Comparison of ENCODE assay signal across 20 cellular contexts in genomic region chr14:99041820-99042174, GRCh38.
"Had no signal": no experiment of that assay in that cellular context is flagged by ENCODE, and none has a peak within 500 bp of the region (broad histone marks: within the 10 kb centered on the region; RNA-seq: fewer than 3 reads in every experiment).

No MANE protein-coding gene starts in this region.

- H3K27me3 ChIP-seq: adrenal gland, sigmoid colon, testis had no signal

- H3K9me3 ChIP-seq: adrenal gland, lower lobe of right lung, sigmoid colon, testis had no signal

- H3K4me1 ChIP-seq: adrenal gland, lower lobe of right lung, testis had no signal

- DNase-seq: activated CD4-positive, alpha-beta T cell treated with anti-CD3 and anti-CD28 coated beads for 48 hours; activated CD4-positive, CD25-positive, alpha-beta regulatory T cell; activated CD8-positive, alpha-beta T cell treated with anti-CD3 and anti-CD28 coated beads, Interleukin-2, amount 10 ng/mL, durations not matched to agents 7 days and 5 days; activated gamma-delta T cell treated with Interleukin-2 at 50 U/mL for 16 hours; activated T-cell treated with anti-CD3 and anti-CD28 coated beads, Interleukin-2, amount 50 U/mL, for 48 hours; adrenal gland; dermis blood vessel endothelial cell; effector memory CD4-positive, alpha-beta T cell; foreskin fibroblast; hippocampal formation; lower lobe of right lung; nucleus accumbens; sigmoid colon; stimulated activated CD4-positive, alpha-beta T cell treated with anti-CD3 and anti-CD28 coated beads, Interleukin-4, amount 100 ng/mL, for 24 hours; T-helper 9 cell; testis had no signal

- H3K36me3 ChIP-seq: adrenal gland, lower lobe of right lung, sigmoid colon had no signal

- H3K27ac ChIP-seq: adrenal gland, lower lobe of right lung, sigmoid colon, testis had no signal

- FAIRE-seq: astrocyte, islet of Langerhans had no signal

- ATAC-seq: activated CD8-positive, alpha-beta T cell treated with anti-CD3 and anti-CD28 coated beads, Interleukin-2, amount 10 ng/mL, durations not matched to agents 7 days and 5 days; activated naive CD4-positive, alpha-beta T cell treated with anti-CD3 and anti-CD28 coated beads, Interleukin-2, amount 50 U/mL, for 72 hours; lower lobe of right lung; stimulated activated effector memory CD8-positive, alpha-beta T cell treated with anti-CD3 and anti-CD28 coated beads, Interleukin-12 subunit alpha, Interleukin-12 subunit beta, amount 100 ng/mL, for 72 hours had no signal

- H3K4me3 ChIP-seq: adrenal gland, lower lobe of right lung, sigmoid colon, testis had no signal
